In genomic region chr3:194185225-194185624, GRCh38 we compare ENCODE assay signal across 17 cellular contexts. TPM values are rescaled to one million over a fixed set of nuclear protein-coding genes. Genes with fewer than 3 reads are reported as not detected.
A peak's percentile ranks its signal among the peaks of the same experiment; 100 is the strongest.
DNase-seq lines count a peak whose midpoint lies in the region; TF ChIP-seq lines count a peak whose summit lies in the region.
"Had no signal": no experiment of that assay in that cellular context is flagged by ENCODE, and none has a peak within 500 bp of the region (broad histone marks: within the 10 kb centered on the region; RNA-seq: fewer than 3 reads in every experiment).

No MANE protein-coding gene starts in this region.

- H3K4me3 Mint-ChIP-seq in endothelial cell (ENCODE audit: unreplicated experiment): no peak overlapping the region
- H3K4me3 Mint-ChIP-seq in nephron: no peak overlapping the region
- no peak overlapping the region for H3K4me3 Mint-ChIP-seq in chondrocyte (ENCODE audit: unreplicated experiment)
- H3K4me3 Mint-ChIP-seq: CD14-positive monocyte, IgD-negative memory B cell had no signal

- H3K4me1 ChIP-seq in HEK293 (ENCODE audit: control insufficient read depth, insufficient read depth, low read length) (peaks cover 12% of the 10 kb centered on the region), right atrium auricular region (peaks cover 0 to 11% of the 10 kb centered on the region in 2 donors)

- POLR2A ChIA-PET in HEK293 (lab: Yijun Ruan, JAX): no interaction called here
- POLR2A ChIA-PET in RWPE1 (lab: Yijun Ruan, JAX; ENCODE audit: low non-redundant PET): no interaction called here

- DNase-seq in COLO668 (lab: John Stamatoyannopoulos, UW; ENCODE audit: unreplicated experiment) (peak; percentile 17), endothelial cell (ENCODE audit: low spot score) (no peak), chondrocyte (ENCODE audit: low spot score) (no peak), RWPE1 (ENCODE audit: low spot score) (no peak), right atrium auricular region (ENCODE audit: low spot score) (no peak)
- DNase-seq in activated CD4-positive, alpha-beta T cell treated with anti-CD3 and anti-CD28 coated beads for 48 hours: no peak
- DNase-seq: ACHN, AML-193, H7, Kasumi-1, OCI-M1, SIG-M5 had no signal

- H3K27me3 Mint-ChIP-seq in endothelial cell (ENCODE audit: unreplicated experiment): peaks cover 2% of the 10 kb centered on the region
- H3K27me3 Mint-ChIP-seq in nephron (ENCODE audit: low read depth): peaks cover 13% of the 10 kb centered on the region
- H3K27me3 Mint-ChIP-seq in chondrocyte (ENCODE audit: low read depth): peaks cover 21% of the 10 kb centered on the region

- H3K36me3 ChIP-seq in HEK293 (ENCODE audit: control insufficient read depth in 2 of 2, insufficient read depth in 1 of 2, low read length in 2 of 2): no peaks in the 10 kb centered on the region
- no peaks in the 10 kb centered on the region for H3K36me3 ChIP-seq in right atrium auricular region

- peak overlapping the region; percentile 22 for H3K27ac Mint-ChIP-seq in endothelial cell (ENCODE audit: unreplicated experiment)
- peak overlapping the region; percentile 67 to 87 (median 83) for H3K27ac Mint-ChIP-seq in nephron
- no peak overlapping the region for H3K27ac Mint-ChIP-seq in chondrocyte (ENCODE audit: unreplicated experiment)
- H3K27ac Mint-ChIP-seq: CD14-positive monocyte, IgD-negative memory B cell had no signal

- H3K36me3 Mint-ChIP-seq in endothelial cell (ENCODE audit: low read depth, unreplicated experiment) (peaks cover 3% of the 10 kb centered on the region), nephron (ENCODE audit: low read depth) (no peaks in the 10 kb centered on the region), chondrocyte (ENCODE audit: low read depth) (peaks cover 2% of the 10 kb centered on the region)
- H3K36me3 Mint-ChIP-seq: CD14-positive monocyte had no signal

- no peak for TF ChIP-seq CTCF in HEK293 (tag by site-specific recombination; IDR thresholded peaks at IDR 0.05)
- no peak for TF ChIP-seq CTCF in endothelial cell (IDR thresholded peaks at IDR 0.05; ENCODE audit: unreplicated experiment)
- TF ChIP-seq CTCF in nephron (IDR thresholded peaks at IDR 0.05; ENCODE audit: unreplicated experiment in 3 of 3): no peak
- TF ChIP-seq CTCF in chondrocyte (IDR thresholded peaks at IDR 0.05): no peak
- TF ChIP-seq CTCF in RWPE1 (conservative IDR thresholded peaks at IDR 0.05; ENCODE audit: low read depth): no peak
- no peak for TF ChIP-seq CTCF in right atrium auricular region (IDR thresholded peaks at IDR 0.05)

- no peaks in the 10 kb centered on the region for H3K27me3 ChIP-seq in right atrium auricular region

- CTCF ChIA-PET in HEK293 (lab: Yijun Ruan, JAX): interaction anchor here (0.7 kb wide), 1 partner anchor 20 kb away, joined by 3 read pairs; no protein-coding TSS in a partner anchor
- CTCF ChIA-PET in RWPE1 (lab: Yijun Ruan, JAX): interaction anchor here (0.7 kb wide), 1 partner anchor 128 kb away, joined by 3 read pairs; no protein-coding TSS in a partner anchor

- no peaks in the 10 kb centered on the region for H3K9me3 Mint-ChIP-seq in endothelial cell (ENCODE audit: unreplicated experiment)
- H3K9me3 Mint-ChIP-seq in nephron: peaks cover 3% of the 10 kb centered on the region
- H3K9me3 Mint-ChIP-seq in chondrocyte (ENCODE audit: low read depth): no peaks in the 10 kb centered on the region
- H3K9me3 Mint-ChIP-seq: CD14-positive monocyte, IgD-negative memory B cell had no signal

- peaks cover 60% of the 10 kb centered on the region for H3K4me1 Mint-ChIP-seq in endothelial cell (ENCODE audit: unreplicated experiment)
- peaks cover 33% of the 10 kb centered on the region for H3K4me1 Mint-ChIP-seq in nephron
- H3K4me1 Mint-ChIP-seq in chondrocyte (ENCODE audit: low read depth): peaks cover 16% of the 10 kb centered on the region
- H3K4me1 Mint-ChIP-seq: IgD-negative memory B cell had no signal

- H3K4me3 ChIP-seq in HEK293 (ENCODE audit: low read depth, low read length): no peak overlapping the region
- H3K4me3 ChIP-seq in right atrium auricular region: no peak overlapping the region

- H3K27ac ChIP-seq in HEK293 (ENCODE audit: extremely low read depth, low read depth, low read length): 0 out of 2 replicates have a peak overlapping the region, but pooled peaks have one; percentile 30
- no peak overlapping the region for H3K27ac ChIP-seq in RWPE1
- H3K27ac ChIP-seq in right atrium auricular region: no peak overlapping the region
- H3K27ac ChIP-seq: HL-60 had no signal

- H3K9me3 ChIP-seq in HEK293 (ENCODE audit: control insufficient read depth, insufficient read depth, low read depth, low read length): no peaks in the 10 kb centered on the region
- no peaks in the 10 kb centered on the region for H3K9me3 ChIP-seq in right atrium auricular region

TF ChIP-seq in HEK293, 187 proteins besides CTCF, POLR2A, EP300 and RAD21:
- no peak for TF ChIP-seq TCF7L2 (IDR thresholded peaks at IDR 0.05; ENCODE audit: borderline replicate concordance, low read depth, low read length)
- TF ChIP-seq ZNF184 (tag by site-specific recombination; IDR thresholded peaks at IDR 0.05): no peak
- TF ChIP-seq ZNF544 (tag by site-specific recombination; IDR thresholded peaks at IDR 0.05): no peak
- TF ChIP-seq, protein P1, sequence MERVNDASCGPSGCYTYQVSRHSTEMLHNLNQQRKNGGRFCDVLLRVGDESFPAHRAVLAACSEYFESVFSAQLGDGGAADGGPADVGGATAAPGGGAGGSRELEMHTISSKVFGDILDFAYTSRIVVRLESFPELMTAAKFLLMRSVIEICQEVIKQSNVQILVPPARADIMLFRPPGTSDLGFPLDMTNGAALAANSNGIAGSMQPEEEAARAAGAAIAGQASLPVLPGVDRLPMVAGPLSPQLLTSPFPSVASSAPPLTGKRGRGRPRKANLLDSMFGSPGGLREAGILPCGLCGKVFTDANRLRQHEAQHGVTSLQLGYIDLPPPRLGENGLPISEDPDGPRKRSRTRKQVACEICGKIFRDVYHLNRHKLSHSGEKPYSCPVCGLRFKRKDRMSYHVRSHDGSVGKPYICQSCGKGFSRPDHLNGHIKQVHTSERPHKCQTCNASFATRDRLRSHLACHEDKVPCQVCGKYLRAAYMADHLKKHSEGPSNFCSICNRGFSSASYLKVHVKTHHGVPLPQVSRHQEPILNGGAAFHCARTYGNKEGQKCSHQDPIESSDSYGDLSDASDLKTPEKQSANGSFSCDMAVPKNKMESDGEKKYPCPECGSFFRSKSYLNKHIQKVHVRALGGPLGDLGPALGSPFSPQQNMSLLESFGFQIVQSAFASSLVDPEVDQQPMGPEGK (tag by site-specific recombination; IDR thresholded peaks at IDR 0.05): no peak
- TF ChIP-seq, protein P2, sequence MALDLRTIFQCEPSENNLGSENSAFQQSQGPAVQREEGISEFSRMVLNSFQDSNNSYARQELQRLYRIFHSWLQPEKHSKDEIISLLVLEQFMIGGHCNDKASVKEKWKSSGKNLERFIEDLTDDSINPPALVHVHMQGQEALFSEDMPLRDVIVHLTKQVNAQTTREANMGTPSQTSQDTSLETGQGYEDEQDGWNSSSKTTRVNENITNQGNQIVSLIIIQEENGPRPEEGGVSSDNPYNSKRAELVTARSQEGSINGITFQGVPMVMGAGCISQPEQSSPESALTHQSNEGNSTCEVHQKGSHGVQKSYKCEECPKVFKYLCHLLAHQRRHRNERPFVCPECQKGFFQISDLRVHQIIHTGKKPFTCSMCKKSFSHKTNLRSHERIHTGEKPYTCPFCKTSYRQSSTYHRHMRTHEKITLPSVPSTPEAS (tag by site-specific recombination; IDR thresholded peaks at IDR 0.05): no peak
- no peak for TF ChIP-seq ZNF426 (tag by site-specific recombination; IDR thresholded peaks at IDR 0.05)
- no peak for TF ChIP-seq ZBTB7A (tag by site-specific recombination; IDR thresholded peaks at IDR 0.05; ENCODE audit: low read depth)
- TF ChIP-seq ZBTB48 (tag by site-specific recombination; IDR thresholded peaks at IDR 0.05): no peak
- TF ChIP-seq ZFP3 (tag by site-specific recombination; IDR thresholded peaks at IDR 0.05; ENCODE audit: low read depth): no peak
- TF ChIP-seq PRDM1 (tag by site-specific recombination; IDR thresholded peaks at IDR 0.05): no peak
- TF ChIP-seq ZNF600 (tag by site-specific recombination; IDR thresholded peaks at IDR 0.05): no peak
- no peak for TF ChIP-seq ZNF558 (tag by site-specific recombination; IDR thresholded peaks at IDR 0.05)

RNA-seq across cellular contexts. Expression of gene HES1, which starts 49.3 kb away (rescaled TPM):
- total RNA-seq in endothelial cell (ENCODE audit: unreplicated experiment) (40.3 TPM), chondrocyte (30.4 to 36.7 TPM (median 31.2 TPM) in 3 replicates), right atrium auricular region (10 to 100 TPM; 32.1 to 43.6 TPM)
